In the genomic region with DNA sequence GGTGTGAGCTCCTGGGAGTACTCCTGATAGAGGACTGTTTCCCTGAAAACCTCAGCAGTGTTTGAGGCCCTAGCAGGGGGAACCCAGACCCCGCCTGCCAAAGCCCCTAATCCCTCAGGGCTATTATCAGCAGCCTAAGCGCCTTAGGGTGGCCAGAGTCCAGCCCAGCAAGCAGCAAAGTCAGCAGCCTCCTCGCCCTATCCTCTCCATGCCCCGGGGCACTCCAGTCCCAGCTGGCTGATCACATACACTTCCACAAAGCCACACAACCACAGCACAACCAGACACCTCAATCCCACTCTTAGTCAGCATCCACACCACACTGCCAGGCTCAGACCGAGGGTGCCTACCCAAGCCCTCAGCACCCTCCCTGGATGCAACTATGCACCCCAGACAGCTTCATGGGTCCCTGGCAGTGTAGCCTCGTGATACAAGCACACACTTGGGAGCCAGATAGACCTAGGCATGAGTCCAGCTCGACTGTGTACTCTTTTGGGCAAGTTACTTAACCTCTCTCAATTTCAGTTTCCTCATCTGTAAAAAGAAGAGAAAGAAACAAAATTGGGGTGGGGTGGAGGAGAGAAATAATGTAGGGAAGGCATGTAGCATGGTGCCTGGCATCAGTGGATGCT, we compare ENCODE assay signal across 14 cellular contexts. TPM values are rescaled to one million over a fixed set of nuclear protein-coding genes. Genes with fewer than 3 reads are reported as not detected.
DNase-seq lines count a peak whose midpoint lies in the region; ATAC-seq and TF ChIP-seq lines count a peak whose summit lies in the region.
"Had no signal": no experiment of that assay in that cellular context is flagged by ENCODE, and none has a peak within 500 bp of the region (broad histone marks: within the 10 kb centered on the region; RNA-seq: fewer than 3 reads in every experiment).

No MANE protein-coding gene starts in this region.

- H3K27me3 ChIP-seq in OCI-LY3 (ENCODE audit: low read depth, low read length) (peaks cover 15% of the 10 kb centered on the region; the same call in 1 of the 2 replicates), esophagus squamous epithelium (peaks cover 0 to 31% (median 0%) of the 10 kb centered on the region in 4 donors), transverse colon (no peaks in the 10 kb centered on the region)

- no peak overlapping the region for H2AFZ ChIP-seq in OCI-LY3 (ENCODE audit: low read depth, low read length)

- in situ Hi-C loops in transverse colon (cut with MboI; ENCODE audit: low pct_ligation_motif_present in 1 of 4, low pct_unique_long_range_greater_than_20kb in 1 of 4, low sequenced_read_pairs in 3 of 4), result loop anchor here (5.0 to 10.0 kb wide), 2 partner anchors 66 to 69 kb away; no protein-coding TSS in a partner anchor

- peaks cover 6% of the 10 kb centered on the region for H3K4me1 Mint-ChIP-seq in activated T-cell treated with anti-CD3 and anti-CD28 coated beads, Interleukin-2, amount 50 U/mL, for 72 hours (ENCODE audit: low read depth)
- peaks cover 0 to 12% (median 8%) of the 10 kb centered on the region in 3 donors for H3K4me1 Mint-ChIP-seq in T-cell

- TF ChIP-seq CTCF in OCI-LY3 (IDR thresholded peaks at IDR 0.05; ENCODE audit: low read depth, low read length), result no peak
- no peak for TF ChIP-seq CTCF in esophagus squamous epithelium (IDR thresholded peaks at IDR 0.05)
- TF ChIP-seq CTCF in transverse colon (IDR thresholded peaks at IDR 0.05), result no peak

- H4K20me1 ChIP-seq in OCI-LY3 (ENCODE audit: insufficient read depth, low read length), result peaks cover 5% of the 10 kb centered on the region

- H3K27ac Mint-ChIP-seq in activated T-cell treated with anti-CD3 and anti-CD28 coated beads, Interleukin-2, amount 50 U/mL, for 72 hours, result no peak overlapping the region
- H3K27ac Mint-ChIP-seq in T-cell, result no peak overlapping the region

- no peaks in the 10 kb centered on the region for H3K9me3 ChIP-seq in OCI-LY3 (ENCODE audit: insufficient read depth, low read length)
- H3K9me3 ChIP-seq in esophagus squamous epithelium, result no peaks in the 10 kb centered on the region
- no peaks in the 10 kb centered on the region for H3K9me3 ChIP-seq in transverse colon
- H3K9me3 ChIP-seq: gastrocnemius medialis had no signal

- H3K27me3 Mint-ChIP-seq in activated T-cell treated with anti-CD3 and anti-CD28 coated beads, Interleukin-2, amount 50 U/mL, for 72 hours (ENCODE audit: low read depth), result peaks cover 29% of the 10 kb centered on the region
- peaks cover 13 to 17% of the 10 kb centered on the region in 2 donors for H3K27me3 Mint-ChIP-seq in T-cell

- no peak for TF ChIP-seq EP300 in transverse colon (IDR thresholded peaks at IDR 0.05; ENCODE audit: low read depth)

- H3K27ac ChIP-seq in OCI-LY3 (ENCODE audit: low read length), result no peak overlapping the region
- H3K27ac ChIP-seq in esophagus squamous epithelium, result peak overlapping the region in 3 of 4 donors; percentile 25 to 68 (median 39)
- H3K27ac ChIP-seq in transverse colon, result peak overlapping the region; percentile 4 to 65 (median 52)
- H3K27ac ChIP-seq: gastrocnemius medialis had no signal

- no peak overlapping the region for H3K4me3 Mint-ChIP-seq in activated T-cell treated with anti-CD3 and anti-CD28 coated beads, Interleukin-2, amount 50 U/mL, for 72 hours
- no peak overlapping the region for H3K4me3 Mint-ChIP-seq in T-cell
- H3K4me3 Mint-ChIP-seq: nephron progenitor cell had no signal

- CTCF ChIA-PET in T-cell (lab: Charles Lee), result interaction anchor here (1.2 to 2.1 kb wide), 4 partner anchors 45 to 70 kb away, joined by 3 to 7 read pairs (median 6); no protein-coding TSS in a partner anchor

- no peak for TF ChIP-seq POLR2A in esophagus squamous epithelium (IDR thresholded peaks at IDR 0.05)
- no peak for TF ChIP-seq POLR2A in transverse colon (IDR thresholded peaks at IDR 0.05)

- no peaks in the 10 kb centered on the region for H3K9me3 Mint-ChIP-seq in activated T-cell treated with anti-CD3 and anti-CD28 coated beads, Interleukin-2, amount 50 U/mL, for 72 hours
- H3K9me3 Mint-ChIP-seq in T-cell, result no peaks in the 10 kb centered on the region
- H3K9me3 Mint-ChIP-seq: nephron progenitor cell had no signal

- H3K36me3 Mint-ChIP-seq in activated T-cell treated with anti-CD3 and anti-CD28 coated beads, Interleukin-2, amount 50 U/mL, for 72 hours (ENCODE audit: insufficient read depth in 2 of 2), result no peaks in the 10 kb centered on the region
- H3K36me3 Mint-ChIP-seq in T-cell, result no peaks in the 10 kb centered on the region

- H3K4me3 ChIP-seq in OCI-LY3 (ENCODE audit: low read length), result peak overlapping the region; percentile 56; the same call in 1 of the 2 replicates
- no peak overlapping the region for H3K4me3 ChIP-seq in esophagus squamous epithelium
- H3K4me3 ChIP-seq in transverse colon, result no peak overlapping the region
- H3K4me3 ChIP-seq: gastrocnemius medialis had no signal

- peak overlapping the region; percentile 91 for H3K4me2 ChIP-seq in OCI-LY3 (ENCODE audit: low read length)

- POLR2A ChIA-PET in T-cell (lab: Charles Lee), result no interaction called here

- peak in 1 of 2 donors; percentile 31 for DNase-seq in activated T-cell treated with anti-CD3 and anti-CD28 coated beads, Interleukin-2, amount 50 U/mL, for 72 hours
- DNase-seq in activated T-cell treated with anti-CD3 and anti-CD28 coated beads, Interleukin-2, amount 50 U/mL, for 48 hours, result no peak
- DNase-seq in esophagus squamous epithelium (lab: John Stamatoyannopoulos, UW) (no peak), transverse colon (no peak), NCI-H1694 (lab: John Stamatoyannopoulos, UW) (no peak), T-cell (no peak)
- DNase-seq: gastrocnemius medialis, kidney glomerular epithelial cell, nephron progenitor cell had no signal

- H3K36me3 ChIP-seq in OCI-LY3 (replicated peaks; ENCODE audit: low read depth, low read length) (no peaks in the 10 kb centered on the region), esophagus squamous epithelium (peaks cover 0 to 4% (median 0%) of the 10 kb centered on the region in 3 donors), transverse colon (no peaks in the 10 kb centered on the region)
- H3K36me3 ChIP-seq: gastrocnemius medialis had no signal

- intact Hi-C loops in esophagus squamous epithelium (cut with DNase I), result loop anchor here (10.0 kb wide), 1 partner anchor 146 kb away; the partner anchor contains the start of gene KCNJ9
- intact Hi-C loops in transverse colon (cut with DNase I; ENCODE audit: low total_unique reads), result no loop called here

- H3K4me1 ChIP-seq in OCI-LY3 (ENCODE audit: low read length) (peaks cover 45% of the 10 kb centered on the region), esophagus squamous epithelium (peaks cover 29 to 86% (median 33%) of the 10 kb centered on the region in 3 donors), transverse colon (peaks cover 21 to 43% (median 37%) of the 10 kb centered on the region in 4 donors)
- H3K4me1 ChIP-seq: gastrocnemius medialis had no signal

- ATAC-seq in activated T-cell treated with anti-CD3 and anti-CD28 coated beads, Interleukin-2, amount 50 U/mL, for 72 hours (replicated peaks in 1 of 2), result peak; percentile 55 to 69
- no peak for ATAC-seq in HG02642 (IDR thresholded peaks at IDR 0.05; ENCODE audit: poor library complexity, unreplicated experiment)
- ATAC-seq in T-cell (replicated peaks in 1 of 4), result no peak
- ATAC-seq: gastrocnemius medialis had no signal

- H3K79me2 ChIP-seq in OCI-LY3 (ENCODE audit: low read length), result no peaks in the 10 kb centered on the region

- H3K9ac ChIP-seq in OCI-LY3 (ENCODE audit: low read length), result no peak overlapping the region; the same call in 1 of the 2 replicates

- WGBS in esophagus squamous epithelium, 2 donors, result 23% methylated on average over 5 to 7 of the region's 7 CpGs
- WGBS in transverse colon (ENCODE audit: low coverage in 1 of 2), 2 donors, result 40 to 53% methylated on average over 2 to 7 of the region's 7 CpGs

RNA-seq across cellular contexts. Expression of gene IGSF9, which starts 7.1 kb away (rescaled TPM):
- under 1 TPM; 0.12 TPM for total RNA-seq in activated T-cell treated with anti-CD3 and anti-CD28 coated beads, Interleukin-2, amount 50 U/mL, for 72 hours
- total RNA-seq in esophagus squamous epithelium (10 to 100 TPM in 1 of 4 donors, 1 to 10 TPM in 3; 4.2 to 12.0 (median 8.8) TPM), transverse colon (100 to 1,000 TPM in 1 of 4 donors, 10 to 100 TPM in 3; 40.7 to 137 (median 81.3) TPM), T-cell (under 1 TPM in 3 of 5 donors, not detected in 2; 0.06 to 0.16 (median 0.12) TPM)
- total RNA-seq: dermis microvascular lymphatic vessel endothelial cell; G401; T-helper 1 cell treated with Interleukin-12 subunit alpha and Interleukin-12 subunit beta and Interleukin-4 antibody, amounts not matched to agents 30 ng/mL and 1 ng/mL, for 36 hours had no signal

RNA-seq across cellular contexts. Expression of gene TAGLN2, which starts 13.0 kb away (rescaled TPM):
- 100 to 1,000 TPM; 378 to 431 TPM for total RNA-seq in activated T-cell treated with anti-CD3 and anti-CD28 coated beads, Interleukin-2, amount 50 U/mL, for 72 hours
- 100 to 1,000 TPM; 308 to 468 (median 357) TPM for total RNA-seq in esophagus squamous epithelium
- 100 to 1,000 TPM in 3 of 4 donors, 10 to 100 TPM in 1; 65.1 to 235 (median 168) TPM for total RNA-seq in transverse colon
- 100 to 1,000 TPM; 210 to 372 (median 245) TPM for total RNA-seq in T-cell

RNA-seq across cellular contexts. Expression of gene SLAMF9, which starts 15.7 kb away (rescaled TPM):
- total RNA-seq in activated T-cell treated with anti-CD3 and anti-CD28 coated beads, Interleukin-2, amount 50 U/mL, for 72 hours, result not detected
- under 1 TPM in 2 of 4 donors, not detected in 2; 0.92 to 0.99 TPM for total RNA-seq in esophagus squamous epithelium
- total RNA-seq in transverse colon, result under 1 TPM in 1 of 4 donors, not detected in 3; 0.64 TPM
- total RNA-seq in T-cell, result not detected
- total RNA-seq: dermis microvascular lymphatic vessel endothelial cell; G401; gastrocnemius medialis; T-helper 1 cell treated with Interleukin-12 subunit alpha and Interleukin-12 subunit beta and Interleukin-4 antibody, amounts not matched to agents 30 ng/mL and 1 ng/mL, for 36 hours had no signal

RNA-seq across cellular contexts. Expression of gene CFAP45, which starts 38.4 kb away (rescaled TPM):
- 1 to 10 TPM; 2.0 to 2.8 TPM for total RNA-seq in activated T-cell treated with anti-CD3 and anti-CD28 coated beads, Interleukin-2, amount 50 U/mL, for 72 hours
- total RNA-seq in esophagus squamous epithelium (under 1 TPM in 2 of 4 donors, not detected in 2; 0.48 to 0.95 TPM), transverse colon (under 1 TPM in 1 of 4 donors, not detected in 3; 0.32 TPM), T-cell (1 to 10 TPM; 1.2 to 4.7 (median 1.5) TPM)
- total RNA-seq: G401, gastrocnemius medialis had no signal

Comparison
In these comparisons a context has a peak if more than half of its experiments do, and no peak if none do; other contexts are left out.
1. ATAC-seq: peak in activated T-cell treated with anti-CD3 and anti-CD28 coated beads, Interleukin-2, amount 50 U/mL, for 72 hours (2 of 2); none in HG02642 (single experiment) and T-cell (0 of 4).
2. RNA of gene IGSF9, which starts 7.1 kb away (total RNA-seq): 40.7 to 137 TPM in transverse colon and 4.2 to 12.0 TPM in esophagus squamous epithelium; 0.12 TPM in activated T-cell treated with anti-CD3 and anti-CD28 coated beads, Interleukin-2, amount 50 U/mL, for 72 hours and 0.06 to 0.16 TPM in T-cell; every median in the first group is over 4 times any median in the second.